ENCODE assay signal across 29 cellular contexts in the genomic region with DNA sequence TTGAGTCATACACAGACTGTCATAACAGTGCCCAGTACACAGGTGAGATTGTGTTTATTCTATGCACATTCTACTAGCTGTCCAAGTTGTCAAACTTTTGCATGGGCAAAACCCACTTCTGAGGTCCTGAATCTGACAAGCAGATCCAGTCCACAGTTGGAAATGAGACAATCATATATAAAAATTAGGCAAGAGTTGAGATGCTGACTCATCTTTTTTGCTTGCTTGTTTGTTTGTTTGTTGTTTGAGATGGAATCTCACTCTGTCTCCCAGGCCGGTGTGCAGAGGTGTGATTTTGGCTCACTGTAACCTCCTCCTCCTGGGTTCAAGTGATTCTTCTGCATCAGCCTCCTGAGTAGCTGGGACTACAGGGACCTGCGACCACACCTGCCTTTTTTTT.
"Had no signal": no experiment of that assay in that cellular context is flagged by ENCODE, and none has a peak within 500 bp of the region (broad histone marks: within the 10 kb centered on the region; RNA-seq: fewer than 3 reads in every experiment).

No MANE protein-coding gene starts in this region.

- H3K9me3 ChIP-seq: stomach, suprapubic skin, testis, thoracic aorta, thyroid gland, tibial artery, tibial nerve, transverse colon, upper lobe of left lung, upper lobe of right lung, uterus, vagina had no signal

- H3K27ac ChIP-seq: stomach, suprapubic skin, testis, thoracic aorta, thyroid gland, tibial artery, tibial nerve, transverse colon, upper lobe of left lung, upper lobe of right lung, uterus, vagina had no signal

- FAIRE-seq: urothelium cell line had no signal

- ATAC-seq: stimulated activated effector memory CD8-positive, alpha-beta T cell treated with anti-CD3 and anti-CD28 coated beads, Interleukin-12 subunit alpha, Interleukin-12 subunit beta, amount 100 ng/mL, for 72 hours; stimulated activated memory B cell treated with anti-CD40 and anti-IgM and Interleukin-4, amounts not matched to agents 10 μg/mL and 1 μg/mL and 100 μg/mL, for 72 hours; stimulated activated naive B cell treated with anti-CD40 and anti-IgM and Interleukin-4, amounts not matched to agents 10 μg/mL and 1 μg/mL and 100 μg/mL, for 72 hours; stimulated activated naive CD8-positive, alpha-beta T cell treated with anti-CD3 and anti-CD28 coated beads, Interleukin-15, amount 100 ng/mL, for 72 hours; stimulated activated naive CD8-positive, alpha-beta T cell treated with anti-CD3 and anti-CD28 coated beads, Interleukin-15, Interleukin-2, amounts not matched to agents 100 U/mL and 50 U/mL, for 24 hours; upper lobe of right lung had no signal

- H3K9me3 Mint-ChIP-seq: stimulated activated effector memory CD8-positive, alpha-beta T cell treated with anti-CD3 and anti-CD28 coated beads, Interleukin-12 subunit alpha, Interleukin-12 subunit beta, amount 100 ng/mL, for 72 hours; stimulated activated memory B cell treated with anti-CD40 and anti-IgM and Interleukin-4, amounts not matched to agents 10 μg/mL and 1 μg/mL and 100 μg/mL, for 72 hours; stimulated activated naive B cell treated with anti-CD40 and anti-IgM and Interleukin-4, amounts not matched to agents 10 μg/mL and 1 μg/mL and 100 μg/mL, for 72 hours; stimulated activated naive CD8-positive, alpha-beta T cell treated with anti-CD3 and anti-CD28 coated beads, Interleukin-15, Interleukin-2, amounts not matched to agents 100 ng/mL and 50 ng/mL, for 24 hours; type B pancreatic cell had no signal

- H3K27me3 Mint-ChIP-seq: stimulated activated memory B cell treated with anti-CD40 and anti-IgM and Interleukin-4, amounts not matched to agents 10 μg/mL and 1 μg/mL and 100 μg/mL, for 72 hours; stimulated activated naive B cell treated with anti-CD40 and anti-IgM and Interleukin-4, amounts not matched to agents 10 μg/mL and 1 μg/mL and 100 μg/mL, for 72 hours; stimulated activated naive CD8-positive, alpha-beta T cell treated with anti-CD3 and anti-CD28 coated beads, Interleukin-15, amount 100 ng/mL, for 72 hours; stimulated activated naive CD8-positive, alpha-beta T cell treated with anti-CD3 and anti-CD28 coated beads, Interleukin-15, Interleukin-2, amounts not matched to agents 100 ng/mL and 50 ng/mL, for 24 hours; type B pancreatic cell had no signal

- H3K36me3 ChIP-seq: stomach, suprapubic skin, thoracic aorta, thyroid gland, tibial artery, tibial nerve, transverse colon, upper lobe of left lung, upper lobe of right lung, uterus, vagina had no signal

- H3K4me1 ChIP-seq: stomach, suprapubic skin, testis, thyroid gland, tibial artery, tibial nerve, transverse colon, upper lobe of left lung, upper lobe of right lung, uterus, vagina had no signal

- H3K4me1 Mint-ChIP-seq: stimulated activated effector memory CD8-positive, alpha-beta T cell treated with anti-CD3 and anti-CD28 coated beads, Interleukin-12 subunit alpha, Interleukin-12 subunit beta, amount 100 ng/mL, for 72 hours; stimulated activated memory B cell treated with anti-CD40 and anti-IgM and Interleukin-4, amounts not matched to agents 10 μg/mL and 1 μg/mL and 100 μg/mL, for 72 hours; stimulated activated naive B cell treated with anti-CD40 and anti-IgM and Interleukin-4, amounts not matched to agents 10 μg/mL and 1 μg/mL and 100 μg/mL, for 72 hours; stimulated activated naive CD8-positive, alpha-beta T cell treated with anti-CD3 and anti-CD28 coated beads, Interleukin-15, amount 100 ng/mL, for 72 hours had no signal

- H3K4me3 ChIP-seq: stomach, suprapubic skin, testis, thoracic aorta, thyroid gland, tibial artery, tibial nerve, transverse colon, upper lobe of left lung, upper lobe of right lung, uterus, vagina had no signal

- H3K27me3 ChIP-seq: stomach, suprapubic skin, testis, thyroid gland, tibial artery, tibial nerve, transverse colon, upper lobe of left lung, upper lobe of right lung, uterus, vagina had no signal

- DNase-seq: stimulated activated CD4-positive, alpha-beta T cell treated with anti-CD3 and anti-CD28 coated beads, Interleukin-2, amount 100 ng/mL, for 48 hours; stimulated activated CD4-positive, alpha-beta T cell treated with anti-CD3 and anti-CD28 coated beads, Interleukin-4, amount 100 ng/mL, for 1 hour; stimulated activated CD4-positive, alpha-beta T cell treated with anti-CD3 and anti-CD28 coated beads, Interleukin-4, amount 100 ng/mL, for 24 hours; stimulated activated CD4-positive, alpha-beta T cell treated with anti-CD3 and anti-CD28 coated beads, Interleukin-4, amount 100 ng/mL, for 4 hours; stimulated activated CD8-positive, alpha-beta memory T cell treated with anti-CD3 and anti-CD28 coated beads, Interleukin-4, amount 100 ng/mL, for 48 hours; stimulated activated naive B cell treated with anti-CD40 and anti-IgM and Interleukin-4, amounts not matched to agents 10 μg/mL and 1 μg/mL and 100 μg/mL, for 72 hours; stimulated activated naive CD4-positive, alpha-beta T cell; stimulated activated naive CD4-positive, alpha-beta T cell treated with Interleukin-2 at 50 U/mL for 16 hours; stimulated activated naive CD8-positive, alpha-beta T cell treated with anti-CD3 and anti-CD28 coated beads, Interleukin-15, amount 100 ng/mL, for 72 hours; stimulated activated naive CD8-positive, alpha-beta T cell treated with anti-CD3 and anti-CD28 coated beads, Interleukin-15, Interleukin-2, amounts not matched to agents 100 U/mL and 50 U/mL, for 24 hours; stomach; substantia nigra; testis; thyroid gland; tibial artery; transverse colon; trophoblast cell; upper lobe of left lung; upper lobe of right lung; uterus had no signal

- H3K36me3 Mint-ChIP-seq: stimulated activated effector memory CD8-positive, alpha-beta T cell treated with anti-CD3 and anti-CD28 coated beads, Interleukin-12 subunit alpha, Interleukin-12 subunit beta, amount 100 ng/mL, for 72 hours; stimulated activated memory B cell treated with anti-CD40 and anti-IgM and Interleukin-4, amounts not matched to agents 10 μg/mL and 1 μg/mL and 100 μg/mL, for 72 hours; stimulated activated naive B cell treated with anti-CD40 and anti-IgM and Interleukin-4, amounts not matched to agents 10 μg/mL and 1 μg/mL and 100 μg/mL, for 72 hours; type B pancreatic cell had no signal

- H3K4me3 Mint-ChIP-seq: stimulated activated effector memory CD8-positive, alpha-beta T cell treated with anti-CD3 and anti-CD28 coated beads, Interleukin-12 subunit alpha, Interleukin-12 subunit beta, amount 100 ng/mL, for 72 hours; stimulated activated memory B cell treated with anti-CD40 and anti-IgM and Interleukin-4, amounts not matched to agents 10 μg/mL and 1 μg/mL and 100 μg/mL, for 72 hours; stimulated activated naive B cell treated with anti-CD40 and anti-IgM and Interleukin-4, amounts not matched to agents 10 μg/mL and 1 μg/mL and 100 μg/mL, for 72 hours; stimulated activated naive CD8-positive, alpha-beta T cell treated with anti-CD3 and anti-CD28 coated beads, Interleukin-15, amount 100 ng/mL, for 72 hours; stimulated activated naive CD8-positive, alpha-beta T cell treated with anti-CD3 and anti-CD28 coated beads, Interleukin-15, Interleukin-2, amounts not matched to agents 100 ng/mL and 50 ng/mL, for 24 hours; type B pancreatic cell had no signal

- H3K27ac Mint-ChIP-seq: stimulated activated effector memory CD8-positive, alpha-beta T cell treated with anti-CD3 and anti-CD28 coated beads, Interleukin-12 subunit alpha, Interleukin-12 subunit beta, amount 100 ng/mL, for 72 hours; stimulated activated memory B cell treated with anti-CD40 and anti-IgM and Interleukin-4, amounts not matched to agents 10 μg/mL and 1 μg/mL and 100 μg/mL, for 72 hours; stimulated activated naive B cell treated with anti-CD40 and anti-IgM and Interleukin-4, amounts not matched to agents 10 μg/mL and 1 μg/mL and 100 μg/mL, for 72 hours; stimulated activated naive CD8-positive, alpha-beta T cell treated with anti-CD3 and anti-CD28 coated beads, Interleukin-15, Interleukin-2, amounts not matched to agents 100 ng/mL and 50 ng/mL, for 24 hours; type B pancreatic cell had no signal
